ENCODE assay signal across 1 cellular context in genomic region chr1:226644541-226645176, GRCh38.
A peak's percentile ranks its signal among the peaks of the same experiment; 100 is the strongest.
TF ChIP-seq lines count a peak whose summit lies in the region.

No MANE protein-coding gene starts in this region.

TF ChIP-seq in HEK293, 187 proteins besides CTCF, POLR2A, EP300 and RAD21:
- no peak for TF ChIP-seq BCL11A (tag by site-specific recombination; IDR thresholded peaks at IDR 0.05; ENCODE audit: low read depth)
- TF ChIP-seq ZNF362 (tag by site-specific recombination; IDR thresholded peaks at IDR 0.05), result no peak
- no peak for TF ChIP-seq ZSCAN5A (tag by site-specific recombination; IDR thresholded peaks at IDR 0.05)
- peak; percentile 95 for TF ChIP-seq GLIS1 (tag by site-specific recombination; IDR thresholded peaks at IDR 0.05)
- TF ChIP-seq ZSCAN23 (tag by site-specific recombination; IDR thresholded peaks at IDR 0.05), result no peak
- TF ChIP-seq ZNF510 (tag by site-specific recombination; IDR thresholded peaks at IDR 0.05; ENCODE audit: insufficient replicate concordance), result no peak
- peak; percentile 49; the same call in 1 of the 2 replicates for TF ChIP-seq GLIS2 (tag by site-specific recombination; IDR thresholded peaks at IDR 0.05)
- TF ChIP-seq ZNF600 (tag by site-specific recombination; IDR thresholded peaks at IDR 0.05), result peak; percentile 62; the same call in 1 of the 2 replicates
- peak; percentile 51; the same call in 1 of the 2 replicates for TF ChIP-seq ZIC2 (tag by site-specific recombination; IDR thresholded peaks at IDR 0.05)
- no peak for TF ChIP-seq REST (tag by site-specific recombination; IDR thresholded peaks at IDR 0.05)
- no peak for TF ChIP-seq ZNF791 (tag by site-specific recombination; IDR thresholded peaks at IDR 0.05)
